10 cellular contexts compared by ENCODE assay signal in the genomic region with DNA sequence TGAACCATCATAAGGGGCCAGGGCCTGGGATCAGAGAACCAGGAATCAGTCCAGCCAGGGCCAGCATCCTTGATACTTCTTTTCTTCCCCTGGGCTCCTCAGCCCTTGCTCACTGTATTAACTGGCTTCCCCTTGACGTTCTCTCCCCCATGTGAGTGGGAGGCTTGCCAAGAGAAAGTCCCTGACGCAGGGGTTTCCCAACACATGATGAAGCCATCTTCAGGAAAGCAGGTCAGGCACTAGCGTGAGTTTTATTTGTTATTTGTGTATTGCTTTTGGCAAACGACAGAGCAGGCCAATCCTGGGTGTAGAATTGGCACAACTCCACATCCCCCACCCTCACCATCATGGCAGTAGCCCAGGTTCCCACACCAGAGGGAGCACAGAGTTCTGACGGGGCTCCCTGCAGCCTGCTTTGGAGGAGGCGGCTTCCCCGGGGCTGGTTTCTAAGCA.
DNase-seq lines count a peak whose midpoint lies in the region; ATAC-seq, FAIRE-seq and TF ChIP-seq lines count a peak whose summit lies in the region.
"Had no signal": no experiment of that assay in that cellular context is flagged by ENCODE, and none has a peak within 500 bp of the region (broad histone marks: within the 10 kb centered on the region; RNA-seq: fewer than 3 reads in every experiment).

No MANE protein-coding gene starts in this region.

- DNase-seq in DMS79 (lab: John Stamatoyannopoulos, UW): peak; percentile 5
- peak; percentile 33 for DNase-seq in NB4 (ENCODE audit: low read depth)
- peak; percentile 13 for DNase-seq in epithelial cell of proximal tubule (ENCODE audit: low read depth)
- DNase-seq in ovary: peak; percentile 29 to 65 (median 60)
- no peak for DNase-seq in T-helper 1 cell
- DNase-seq in RCC 7860 (ENCODE audit: low spot score): no peak
- DNase-seq in esophagus squamous epithelium (lab: John Stamatoyannopoulos, UW): no peak
- DNase-seq: activated CD8-positive, alpha-beta memory T cell treated with anti-CD3 and anti-CD28 coated beads, Interleukin-2, amount 50 U/mL, for 4 hours; stimulated activated naive CD4-positive, alpha-beta T cell had no signal

- TF ChIP-seq CTCF in NB4 (IDR thresholded peaks at IDR 0.05; ENCODE audit: low read depth, low read length) (no peak), epithelial cell of proximal tubule (conservative IDR thresholded peaks at IDR 0.05; ENCODE audit: low read depth, low read length) (no peak), ovary (IDR thresholded peaks at IDR 0.05) (no peak), esophagus squamous epithelium (IDR thresholded peaks at IDR 0.05) (no peak)

- intact Hi-C loops in ovary (cut with DNase I): no loop called here
- intact Hi-C loops in esophagus squamous epithelium (cut with DNase I): no loop called here

- H3K9me3 ChIP-seq in ovary: no peaks in the 10 kb centered on the region
- H3K9me3 ChIP-seq in esophagus squamous epithelium: no peaks in the 10 kb centered on the region

- TF ChIP-seq EP300 in ovary (IDR thresholded peaks at IDR 0.05): no peak

- H3K4me3 ChIP-seq in NB4 (ENCODE audit: low read depth, low read length) (no peak overlapping the region), epithelial cell of proximal tubule (ENCODE audit: low read depth, low read length) (no peak overlapping the region), ovary (no peak overlapping the region), esophagus squamous epithelium (no peak overlapping the region)

- H3K27me3 ChIP-seq in ovary: no peaks in the 10 kb centered on the region
- H3K27me3 ChIP-seq in esophagus squamous epithelium: peaks cover 0 to 62% (median 0%) of the 10 kb centered on the region in 4 donors

- no peak overlapping the region for H3K27ac ChIP-seq in ovary
- H3K27ac ChIP-seq in esophagus squamous epithelium: no peak overlapping the region

- H3K36me3 ChIP-seq in ovary (no peaks in the 10 kb centered on the region), esophagus squamous epithelium (no peaks in the 10 kb centered on the region)

- TF ChIP-seq POLR2A in NB4 (IDR thresholded peaks at IDR 0.05; ENCODE audit: extremely low read depth, insufficient read length) (no peak), ovary (IDR thresholded peaks at IDR 0.05) (no peak), esophagus squamous epithelium (IDR thresholded peaks at IDR 0.05) (no peak)

- ATAC-seq in HG03457 (IDR thresholded peaks at IDR 0.05; ENCODE audit: unreplicated experiment): no peak

- H3K4me1 ChIP-seq in ovary (ENCODE audit: insufficient read depth): peaks cover 3% of the 10 kb centered on the region
- H3K4me1 ChIP-seq in esophagus squamous epithelium: peaks cover 0 to 8% (median 3%) of the 10 kb centered on the region in 3 donors

- WGBS in ovary, 3 donors: 11 to 13% (median 12%) methylated on average over 7 of the region's 7 CpGs
- 0 to 3% methylated on average over 2 to 4 of the region's 7 CpGs for WGBS in esophagus squamous epithelium, 2 donors

- no peak for FAIRE-seq in RCC 7860 (lab: Jason Lieb, UNC)

Comparison
In these comparisons a context has a peak if more than half of its experiments do, and no peak if none do; other contexts are left out.
1. DNase-seq: peak in DMS79 (single experiment), NB4 (single experiment), epithelial cell of proximal tubule (single experiment) and ovary (5 of 5); none in T-helper 1 cell (0 of 5), RCC 7860 (single experiment) and esophagus squamous epithelium (single experiment).